8 cellular contexts compared by ENCODE assay signal in genomic region chr3:152505926-152506325, GRCh38.
DNase-seq lines count a peak whose midpoint lies in the region; ATAC-seq and TF ChIP-seq lines count a peak whose summit lies in the region.

No MANE protein-coding gene starts in this region.

- no peaks in the 10 kb centered on the region for H3K9me3 ChIP-seq in right lobe of liver

- no peaks in the 10 kb centered on the region for H3K36me3 ChIP-seq in right lobe of liver

- no peak overlapping the region for H3K27ac ChIP-seq in right lobe of liver

- H3K36me3 Mint-ChIP-seq in activated naive CD4-positive, alpha-beta T cell treated with anti-CD3 and anti-CD28 coated beads, Interleukin-2, amount 50 U/mL, for 72 hours = peaks cover 0 to 15% of the 10 kb centered on the region in 2 donors

- H3K4me3 ChIP-seq in right lobe of liver = no peak overlapping the region

- TF ChIP-seq POLR2A in right lobe of liver (IDR thresholded peaks at IDR 0.05) = no peak

- 84% methylated on average over 4 of the region's 5 CpGs for WGBS in right lobe of liver (ENCODE audit: insufficient coverage, low coverage, low lambda C conversion rate, missing lambda C conversion rate)

- no peaks in the 10 kb centered on the region for H3K27me3 ChIP-seq in right lobe of liver

- no peaks in the 10 kb centered on the region for H3K4me1 ChIP-seq in right lobe of liver

- H3K9me3 Mint-ChIP-seq in activated naive CD4-positive, alpha-beta T cell treated with anti-CD3 and anti-CD28 coated beads, Interleukin-2, amount 50 U/mL, for 72 hours = peaks cover 0 to 17% of the 10 kb centered on the region in 2 donors

- H3K27ac Mint-ChIP-seq in activated naive CD4-positive, alpha-beta T cell treated with anti-CD3 and anti-CD28 coated beads, Interleukin-2, amount 50 U/mL, for 72 hours = no peak overlapping the region

- DNase-seq in activated naive CD4-positive, alpha-beta T cell treated with anti-CD3 and anti-CD28 coated beads, Interleukin-2, amount 50 U/mL, for 72 hours (ENCODE audit: low spot score in 2 of 2) = peak in 1 of 2 donors; percentile 28
- no peak for DNase-seq in NCI-H2081 treated with DMSO at 0.1 percent for 48 hours (lab: John Stamatoyannopoulos, UW)
- no peak for DNase-seq in left lobe of liver (ENCODE audit: low spot score)
- no peak for DNase-seq in iPS-NIHi7 (ENCODE audit: extremely low spot score)
- DNase-seq in right lobe of liver = no peak

- TF ChIP-seq CTCF in right lobe of liver (IDR thresholded peaks at IDR 0.05) = no peak

- intact Hi-C loops in right lobe of liver (cut with DNase I) = no loop called here

- ATAC-seq in GM18511 (IDR thresholded peaks at IDR 0.05; ENCODE audit: unreplicated experiment) = peak; percentile 96
- peak; percentile 71 for ATAC-seq in GM19468 (IDR thresholded peaks at IDR 0.05; ENCODE audit: extremely low read depth, unreplicated experiment)
- ATAC-seq in HG03066 (IDR thresholded peaks at IDR 0.05; ENCODE audit: low read depth, unreplicated experiment) = peak; percentile 95
- ATAC-seq in activated naive CD4-positive, alpha-beta T cell treated with anti-CD3 and anti-CD28 coated beads, Interleukin-2, amount 50 U/mL, for 72 hours = peak; percentile 96 to 97
- ATAC-seq in left lobe of liver = no peak
- no peak for ATAC-seq in right lobe of liver

Comparison
In these comparisons a context has a peak if more than half of its experiments do, and no peak if none do; other contexts are left out.
1. ATAC-seq: peak in GM18511 (single experiment), GM19468 (single experiment), HG03066 (single experiment) and activated naive CD4-positive, alpha-beta T cell treated with anti-CD3 and anti-CD28 coated beads, Interleukin-2, amount 50 U/mL, for 72 hours (2 of 2); none in left lobe of liver (single experiment) and right lobe of liver (0 of 4).